In genomic region chr22:46364341-46365165, GRCh38 we compare ENCODE assay signal across 16 cellular contexts.
"Had no signal": no experiment of that assay in that cellular context is flagged by ENCODE, and none has a peak within 500 bp of the region (broad histone marks: within the 10 kb centered on the region; RNA-seq: fewer than 3 reads in every experiment).

No MANE protein-coding gene starts in this region.

- H3K27ac Mint-ChIP-seq: activated CD4-positive, alpha-beta memory T cell treated with anti-CD3 and anti-CD28 coated beads for 36 hours; activated naive CD8-positive, alpha-beta T cell; dendritic cell treated with granulocyte-macrophage colony-stimulating factor and Interleukin-4, amounts not matched to agents 40 ng/mL and 50 ng/mL, for 4 days; T-helper 2 cell treated with Interferon-gamma antibody and Interleukin-4, amounts not matched to agents 5 μg/mL and 100 μg/mL, for 36 hours; type B pancreatic cell had no signal

- H3K36me3 Mint-ChIP-seq: activated CD4-positive, alpha-beta memory T cell treated with anti-CD3 and anti-CD28 coated beads for 36 hours; activated naive CD8-positive, alpha-beta T cell had no signal

- H3K4me3 Mint-ChIP-seq: activated CD4-positive, alpha-beta memory T cell treated with anti-CD3 and anti-CD28 coated beads for 36 hours; activated naive CD8-positive, alpha-beta T cell; dendritic cell treated with granulocyte-macrophage colony-stimulating factor and Interleukin-4, amounts not matched to agents 40 ng/mL and 50 ng/mL, for 4 days; naive thymus-derived CD8-positive, alpha-beta T cell; T-helper 2 cell treated with Interferon-gamma antibody and Interleukin-4, amounts not matched to agents 5 μg/mL and 100 μg/mL, for 36 hours; type B pancreatic cell had no signal

- H3K27me3 Mint-ChIP-seq: activated naive CD8-positive, alpha-beta T cell; type B pancreatic cell had no signal

- H3K9me3 Mint-ChIP-seq: activated CD4-positive, alpha-beta memory T cell treated with anti-CD3 and anti-CD28 coated beads for 36 hours; dendritic cell treated with granulocyte-macrophage colony-stimulating factor and Interleukin-4, amounts not matched to agents 40 ng/mL and 50 ng/mL, for 4 days; T-helper 2 cell treated with Interferon-gamma antibody and Interleukin-4, amounts not matched to agents 5 μg/mL and 100 μg/mL, for 36 hours; type B pancreatic cell had no signal

- ATAC-seq: naive thymus-derived CD8-positive, alpha-beta T cell; right lobe of liver had no signal

- DNase-seq: activated CD4-positive, alpha-beta memory T cell treated with anti-CD3 and anti-CD28 coated beads for 36 hours; activated CD4-positive, alpha-beta T cell treated with anti-CD3 and anti-CD28 coated beads for 4 hours; activated T-cell treated with anti-CD3 and anti-CD28 coated beads for 4 hours; effector CD8-positive, alpha-beta T cell; hippocampal formation; islet precursor cell; mesendoderm; naive thymus-derived CD8-positive, alpha-beta T cell; small intestine; stimulated activated CD4-positive, alpha-beta T cell treated with anti-CD3 and anti-CD28 coated beads, Interleukin-4, amount 100 ng/mL, for 1 hour; testis had no signal
